ENCODE assay signal across 1 cellular context in the genomic region with DNA sequence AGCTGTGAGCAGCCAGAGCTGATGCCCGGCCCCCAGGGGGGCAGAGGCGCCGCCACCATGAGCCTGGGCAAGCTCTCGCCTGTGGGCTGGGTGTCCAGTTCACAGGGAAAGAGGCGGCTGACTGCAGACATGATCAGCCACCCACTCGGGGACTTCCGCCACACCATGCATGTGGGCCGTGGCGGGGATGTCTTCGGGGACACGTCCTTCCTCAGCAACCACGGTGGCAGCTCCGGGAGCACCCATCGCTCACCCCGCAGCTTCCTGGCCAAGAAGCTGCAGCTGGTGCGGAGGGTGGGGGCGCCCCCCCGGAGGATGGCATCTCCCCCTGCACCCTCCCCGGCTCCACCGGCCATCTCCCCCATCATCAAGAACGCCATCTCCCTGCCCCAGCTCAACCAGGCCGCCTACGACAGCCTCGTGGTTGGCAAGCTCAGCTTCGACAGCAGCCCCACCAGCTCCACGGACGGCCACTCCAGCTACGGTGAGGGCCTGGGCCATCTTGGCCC.
TF ChIP-seq lines count a peak whose summit lies in the region.

No MANE protein-coding gene starts in this region.

TF ChIP-seq in K562, 482 proteins besides CTCF, POLR2A, EP300 and RAD21:
- TF ChIP-seq, protein P1, sequence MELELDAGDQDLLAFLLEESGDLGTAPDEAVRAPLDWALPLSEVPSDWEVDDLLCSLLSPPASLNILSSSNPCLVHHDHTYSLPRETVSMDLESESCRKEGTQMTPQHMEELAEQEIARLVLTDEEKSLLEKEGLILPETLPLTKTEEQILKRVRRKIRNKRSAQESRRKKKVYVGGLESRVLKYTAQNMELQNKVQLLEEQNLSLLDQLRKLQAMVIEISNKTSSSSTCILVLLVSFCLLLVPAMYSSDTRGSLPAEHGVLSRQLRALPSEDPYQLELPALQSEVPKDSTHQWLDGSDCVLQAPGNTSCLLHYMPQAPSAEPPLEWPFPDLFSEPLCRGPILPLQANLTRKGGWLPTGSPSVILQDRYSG (tag; conservative IDR thresholded peaks at IDR 0.05; ENCODE audit: low read depth): no peak
- TF ChIP-seq RBFOX2 (IDR thresholded peaks at IDR 0.05; ENCODE audit: low read depth, low read length) (peak; percentile 61; the same call in 1 of the 2 replicates), SRSF1 (IDR thresholded peaks at IDR 0.05; ENCODE audit: low read depth, low read length) (no peak), SMARCE1 (IDR thresholded peaks at IDR 0.05) (no peak), GATA2 (CRISPR knock-in tag; IDR thresholded peaks at IDR 0.05) (no peak), L3MBTL2 (IDR thresholded peaks at IDR 0.05) (no peak), PHF8 (IDR thresholded peaks at IDR 0.05; ENCODE audit: borderline replicate concordance, low read length) (no peak), JUND (IDR thresholded peaks at IDR 0.05; ENCODE audit: borderline replicate concordance, low read depth, low read length) (no peak), JUND (tag; IDR thresholded peaks at IDR 0.05; ENCODE audit: borderline replicate concordance, low read depth, low read length) (no peak), CBX8 (IDR thresholded peaks at IDR 0.05; ENCODE audit: borderline replicate concordance, extremely low read depth, low read depth, low read length, poor library complexity, severe bottlenecking) (no peak), POLR3G (IDR thresholded peaks at IDR 0.05; ENCODE audit: extremely low read depth, insufficient read length, insufficient replicate concordance) (no peak), TAF7 (tag; IDR thresholded peaks at IDR 0.05) (no peak), POLR2G (IDR thresholded peaks at IDR 0.05; ENCODE audit: low read depth, low read length) (peak; percentile 57)
- TF ChIP-seq, protein P2, sequence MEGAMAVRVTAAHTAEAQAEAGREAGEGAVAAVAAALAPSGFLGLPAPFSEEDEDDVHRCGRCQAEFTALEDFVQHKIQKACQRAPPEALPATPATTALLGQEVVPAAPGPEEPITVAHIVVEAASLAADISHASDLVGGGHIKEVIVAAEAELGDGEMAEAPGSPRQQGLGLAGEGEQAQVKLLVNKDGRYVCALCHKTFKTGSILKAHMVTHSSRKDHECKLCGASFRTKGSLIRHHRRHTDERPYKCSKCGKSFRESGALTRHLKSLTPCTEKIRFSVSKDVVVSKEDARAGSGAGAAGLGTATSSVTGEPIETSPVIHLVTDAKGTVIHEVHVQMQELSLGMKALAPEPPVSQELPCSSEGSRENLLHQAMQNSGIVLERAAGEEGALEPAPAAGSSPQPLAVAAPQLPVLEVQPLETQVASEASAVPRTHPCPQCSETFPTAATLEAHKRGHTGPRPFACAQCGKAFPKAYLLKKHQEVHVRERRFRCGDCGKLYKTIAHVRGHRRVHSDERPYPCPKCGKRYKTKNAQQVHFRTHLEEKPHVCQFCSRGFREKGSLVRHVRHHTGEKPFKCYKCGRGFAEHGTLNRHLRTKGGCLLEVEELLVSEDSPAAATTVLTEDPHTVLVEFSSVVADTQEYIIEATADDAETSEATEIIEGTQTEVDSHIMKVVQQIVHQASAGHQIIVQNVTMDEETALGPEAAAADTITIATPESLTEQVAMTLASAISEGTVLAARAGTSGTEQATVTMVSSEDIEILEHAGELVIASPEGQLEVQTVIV (CRISPR knock-in tag; IDR thresholded peaks at IDR 0.05; ENCODE audit: borderline replicate concordance): no peak
TF ChIP-seq in K562: peak in this region for 2.
